ENCODE assay signal across 8 cellular contexts in genomic region chr7:38177621-38178003, GRCh38. TPM values are rescaled to one million over a fixed set of nuclear protein-coding genes. Genes with fewer than 3 reads are reported as not detected.
DNase-seq lines count a peak whose midpoint lies in the region; ATAC-seq and TF ChIP-seq lines count a peak whose summit lies in the region.

No MANE protein-coding gene starts in this region.

- H3K27ac ChIP-seq in OCI-LY7 (ENCODE audit: low read depth, low read length, poor library complexity, severe bottlenecking) (no peak overlapping the region), epithelial cell of prostate (peak overlapping the region; percentile 68), psoas muscle (peak overlapping the region; percentile 89)

- H2AFZ ChIP-seq in OCI-LY7 (ENCODE audit: low read length), result peak overlapping the region; percentile 100

- H3K4me3 ChIP-seq in OCI-LY7 (ENCODE audit: low read depth, low read length, poor library complexity, severe bottlenecking) (peak overlapping the region; percentile 96), psoas muscle (peak overlapping the region; percentile 90)

- CTCF ChIA-PET in OCI-LY7 (lab: Charles Lee; ENCODE audit: unreplicated experiment), result interaction anchor here (0.8 to 1.6 kb wide), 2 partner anchors 38 to 158 kb away, joined by 3 to 4 read pairs; no protein-coding TSS in a partner anchor

- no TSS peak for BruUV-seq in OCI-LY7 (replicated peaks; lab: Mats Ljungman, UMichigan)

- no peaks in the 10 kb centered on the region for H3K27me3 ChIP-seq in psoas muscle (ENCODE audit: insufficient read depth in 3 of 3, low read length in 2 of 3)

- H3K9me2 ChIP-seq in OCI-LY7 (ENCODE audit: insufficient read depth, low read length), result no peaks in the 10 kb centered on the region; the same call in 1 of the 2 replicates

- H3K9me3 ChIP-seq in OCI-LY7 (ENCODE audit: low read length), result no peaks in the 10 kb centered on the region; the same call in 1 of the 2 replicates
- H3K9me3 ChIP-seq in psoas muscle, result no peaks in the 10 kb centered on the region

- intact Hi-C loops in OCI-LY7 (cut with micrococcal nuclease; ENCODE audit: unreplicated experiment), result loop anchor here (5.0 kb wide), 1 partner anchor 155 kb away; no protein-coding TSS in a partner anchor
- intact Hi-C loops in psoas muscle (cut with DNase I), result loop anchor here (5.0 kb wide), 2 partner anchors 35 to 260 kb away; partner anchors contain the start of gene SFRP4 (in 2 of the 2)

- TF ChIP-seq CTCF in OCI-LY7 (conservative IDR thresholded peaks at IDR 0.05; ENCODE audit: low read length), result no peak
- no peak for TF ChIP-seq CTCF in psoas muscle (IDR thresholded peaks at IDR 0.05)

- WGBS in psoas muscle, 3 donors, result 5 to 7% (median 5%) methylated on average over 15 of the region's 15 CpGs

- ATAC-seq in GM18499 (IDR thresholded peaks at IDR 0.05; ENCODE audit: insufficient read depth, unreplicated experiment) (peak; percentile 14), psoas muscle (peak in 1 of 4 donors; percentile 2), GM18519 (IDR thresholded peaks at IDR 0.05; ENCODE audit: low FRiP score, unreplicated experiment) (no peak)

- H3K36me3 ChIP-seq in OCI-LY7 (ENCODE audit: insufficient read depth, low read length) (no peaks in the 10 kb centered on the region), psoas muscle (ENCODE audit: insufficient read depth in 1 of 2, low read depth in 1 of 2) (no peaks in the 10 kb centered on the region)

- peaks cover 22% of the 10 kb centered on the region; the same call in 1 of the 2 replicates for H3K79me2 ChIP-seq in OCI-LY7 (ENCODE audit: insufficient read depth, low read depth, low read length)

- POLR2A ChIA-PET in OCI-LY7 (lab: Charles Lee), result interaction anchor here (0.8 to 1.4 kb wide), 5 partner anchors 9 to 49 kb away, joined by 3 to 7 read pairs (median 3); no protein-coding TSS in a partner anchor

- H3K4me1 ChIP-seq in OCI-LY7 (ENCODE audit: insufficient read depth, low read length, poor library complexity, severe bottlenecking) (peaks cover 11% of the 10 kb centered on the region), psoas muscle (peaks cover 27% of the 10 kb centered on the region)

- no peak for DNase-seq in OCI-LY7 (ENCODE audit: low spot score)
- DNase-seq in epithelial cell of prostate (ENCODE audit: low read depth, low spot score), result no peak
- DNase-seq in psoas muscle, result no peak
- no peak for DNase-seq in islet precursor cell
- no peak for DNase-seq in OCI-M2 (lab: John Stamatoyannopoulos, UW; ENCODE audit: unreplicated experiment)
- no peak for DNase-seq in NCI-H345 (lab: John Stamatoyannopoulos, UW)

- H3K4me2 ChIP-seq in OCI-LY7 (ENCODE audit: low read length), result peak overlapping the region; percentile 92

- H4K20me1 ChIP-seq in OCI-LY7 (ENCODE audit: insufficient read depth, low read length), result no peaks in the 10 kb centered on the region

RNA-seq across cellular contexts. Expression of gene STARD3NL, which starts 0.4 kb away (rescaled TPM):
- total RNA-seq in OCI-LY7 (2014; rRNA removed; shearing (Covaris generic)), result 16.3 and 17.6 TPM in 2 replicates
- total RNA-seq in OCI-LY7 (2022) (19.8 and 21.7 TPM in 2 replicates), psoas muscle (10 to 100 TPM; 11.1 to 16.3 (median 14.4) TPM)
- polyA plus RNA-seq in psoas muscle, result 10 to 100 TPM; 14.1 to 28.5 (median 23.8) TPM
